11 cellular contexts compared by ENCODE assay signal in genomic region chr12:64351265-64351664, GRCh38. TPM values are rescaled to one million over a fixed set of nuclear protein-coding genes. Genes with fewer than 3 reads are reported as not detected.
"Had no signal": no experiment of that assay in that cellular context is flagged by ENCODE, and none has a peak within 500 bp of the region (broad histone marks: within the 10 kb centered on the region; RNA-seq: fewer than 3 reads in every experiment).

No MANE protein-coding gene starts in this region.

- H3K9ac ChIP-seq: GM23248 had no signal

- ATAC-seq: GM23338 had no signal

- FAIRE-seq: H1, H54 had no signal

- H3K4me1 ChIP-seq: HAP-1 had no signal

- H2AFZ ChIP-seq: GM23248, GM23338 had no signal

- H3K27ac ChIP-seq: GM23248 had no signal

- H3K4me3 ChIP-seq: GM23248, GM23338, HAP-1 had no signal

- H3K36me3 ChIP-seq: HAP-1 had no signal

- H3K4me2 ChIP-seq: GM23338 had no signal

- DNase-seq: GM23248, GOT3, H7, H9, HCEC 1CT, HFFc6 had no signal

RNA-seq across cellular contexts. Expression of gene C12orf56, which starts 39.3 kb away (rescaled TPM):
- total RNA-seq: H4, HFFc6 had no signal
